In genomic region chr10:103663802-103664201, GRCh38 we compare ENCODE assay signal across 11 cellular contexts.
DNase-seq lines count a peak whose midpoint lies in the region; ATAC-seq, FAIRE-seq and TF ChIP-seq lines count a peak whose summit lies in the region.
"Had no signal": no experiment of that assay in that cellular context is flagged by ENCODE, and none has a peak within 500 bp of the region (broad histone marks: within the 10 kb centered on the region; RNA-seq: fewer than 3 reads in every experiment).

No MANE protein-coding gene starts in this region.

- POLR2A ChIA-PET in HepG2 (lab: Yijun Ruan, JAX) = no interaction called here

- TF ChIP-seq RAD21 in HepG2 (CRISPR knock-in tag; IDR thresholded peaks at IDR 0.05) = no peak

- no TSS peak for BruUV-seq in HepG2 (replicated peaks; lab: Mats Ljungman, UMichigan)

- H4K20me1 ChIP-seq in HepG2 (ENCODE audit: insufficient read depth, low read length) = peaks cover 4% of the 10 kb centered on the region; the same call in 1 of the 2 replicates

- H3K36me3 Mint-ChIP-seq in activated T-cell treated with anti-CD3 and anti-CD28 coated beads, Interleukin-2, amount 50 U/mL, for 24 hours (ENCODE audit: low read depth) = peaks cover 3% of the 10 kb centered on the region

- DNase-seq in NCI-H1694 (lab: John Stamatoyannopoulos, UW) (peak; percentile 83), body of pancreas (peak in 3 of 4 donors; percentile 54 to 68 (median 65)), HepG2 (ENCODE audit: low spot score) (no peak), T-helper 9 cell (no peak)
- DNase-seq in effector CD8-positive, alpha-beta T cell (lab: John Stamatoyannopoulos, UW) = no peak
- DNase-seq in activated T-cell treated with anti-CD3 and anti-CD28 coated beads, Interleukin-2, amount 50 U/mL, for 24 hours = no peak
- no peak for DNase-seq in stimulated activated CD4-positive, alpha-beta T cell treated with anti-CD3 and anti-CD28 coated beads, Interleukin-15, amount 100 ng/mL, for 24 hours
- DNase-seq: islet precursor cell had no signal

- H3K9ac ChIP-seq in HepG2 (ENCODE audit: insufficient read depth, low read depth, low read length) = no peak overlapping the region
- H3K9ac ChIP-seq in stomach smooth muscle (ENCODE audit: low read length in 2 of 2) = peak overlapping the region; percentile 19 to 64

- H3K27me3 ChIP-seq in body of pancreas = no peaks in the 10 kb centered on the region
- H3K27me3 ChIP-seq in HepG2 (ENCODE audit: control insufficient read depth in 1 of 2, insufficient read depth in 2 of 2, low read length in 2 of 2) = no peaks in the 10 kb centered on the region
- no peaks in the 10 kb centered on the region for H3K27me3 ChIP-seq in stomach smooth muscle (ENCODE audit: control insufficient read depth in 1 of 2, insufficient read depth in 2 of 2, low read length in 2 of 2)

- H3K27ac ChIP-seq in body of pancreas (peak overlapping the region in 3 of 4 donors; percentile 46 to 66 (median 57)), HepG2 (ENCODE audit: extremely low read length, insufficient read depth, low read length) (no peak overlapping the region), stomach smooth muscle (ENCODE audit: low read length) (peak overlapping the region; percentile 74)

- intact Hi-C loops in body of pancreas (cut with DNase I) = no loop called here
- intact Hi-C loops in HepG2 (cut with micrococcal nuclease; ENCODE audit: unreplicated experiment) = no loop called here

- CTCF ChIA-PET in HepG2 (lab: Yijun Ruan, JAX; ENCODE audit: low intra/inter-chr PET ratio, low total read pairs) = no interaction called here

- no peak overlapping the region for H3K4me3 ChIP-seq in body of pancreas
- H3K4me3 ChIP-seq in HepG2 (replicated peaks in 1 of 3; ENCODE audit: insufficient read depth in 1 of 3, low read depth in 2 of 3, low read length in 3 of 3) = no peak overlapping the region
- peak overlapping the region; percentile 7 to 40 for H3K4me3 ChIP-seq in stomach smooth muscle (ENCODE audit: low read length in 2 of 2)
- H3K4me3 ChIP-seq: HAP-1 had no signal

- H3K4me3 Mint-ChIP-seq in activated T-cell treated with anti-CD3 and anti-CD28 coated beads, Interleukin-2, amount 50 U/mL, for 24 hours = no peak overlapping the region

- no peak overlapping the region for H3K4me2 ChIP-seq in HepG2 (ENCODE audit: low read depth, low read length)

- TF ChIP-seq POLR2A in body of pancreas (IDR thresholded peaks at IDR 0.05) = peak in 1 of 3 donors; percentile 13
- no peak for TF ChIP-seq POLR2A in HepG2 (IDR thresholded peaks at IDR 0.05; ENCODE audit: insufficient read depth in 1 of 2, low read depth in 2 of 2, low read length in 2 of 2)

- peaks cover 20% of the 10 kb centered on the region for H3K79me2 ChIP-seq in HepG2 (ENCODE audit: insufficient read depth, low read length)

- no peak overlapping the region for H3K27ac Mint-ChIP-seq in activated T-cell treated with anti-CD3 and anti-CD28 coated beads, Interleukin-2, amount 50 U/mL, for 24 hours
- H3K27ac Mint-ChIP-seq: activated T-helper 2 cell treated with anti-CD3 and anti-CD28 coated beads, Interferon-gamma antibody, Interleukin-2, Interleukin-4, amounts not matched to agents 10 μg/mL and 5 μg/mL and 100 μg/mL, durations not matched to agents 14 hours and 24 hours and 36 hours had no signal

- 54 to 69% methylated on average over 3 to 13 of the region's 13 CpGs for WGBS in body of pancreas, 2 donors
- 81% methylated on average over 5 of the region's 13 CpGs for WGBS in HepG2 (ENCODE audit: low lambda C conversion rate)

- H3K4me1 ChIP-seq in body of pancreas (peaks cover 13% of the 10 kb centered on the region), HepG2 (ENCODE audit: insufficient read depth, low read length) (peaks cover 48% of the 10 kb centered on the region), stomach smooth muscle (ENCODE audit: control insufficient read depth, insufficient read depth, low read length) (peaks cover 69% of the 10 kb centered on the region)
- H3K4me1 ChIP-seq: HAP-1 had no signal

- H3K9me3 ChIP-seq in body of pancreas = no peaks in the 10 kb centered on the region
- no peaks in the 10 kb centered on the region for H3K9me3 ChIP-seq in HepG2 (ENCODE audit: low read length)
- no peaks in the 10 kb centered on the region for H3K9me3 ChIP-seq in stomach smooth muscle (ENCODE audit: control insufficient read depth in 2 of 2, low read length in 2 of 2)
- H3K9me3 ChIP-seq: HAP-1 had no signal

- H3K9me3 Mint-ChIP-seq in activated T-cell treated with anti-CD3 and anti-CD28 coated beads, Interleukin-2, amount 50 U/mL, for 24 hours = no peaks in the 10 kb centered on the region
- H3K9me3 Mint-ChIP-seq: activated T-helper 2 cell treated with anti-CD3 and anti-CD28 coated beads, Interferon-gamma antibody, Interleukin-2, Interleukin-4, amounts not matched to agents 10 μg/mL and 5 μg/mL and 100 μg/mL, durations not matched to agents 14 hours and 24 hours and 36 hours had no signal

- no peak overlapping the region for H2AFZ ChIP-seq in HepG2 (ENCODE audit: low read length)

- no peaks in the 10 kb centered on the region for H3K36me3 ChIP-seq in body of pancreas (replicated peaks in 1 of 2; ENCODE audit: insufficient read depth in 1 of 2, low read depth in 2 of 2)
- peaks cover 5 to 24% of the 10 kb centered on the region in 2 experiments; a peak in 4 of 5 replicates for H3K36me3 ChIP-seq in HepG2 (replicated peaks in 1 of 2; ENCODE audit: control insufficient read depth in 1 of 2, insufficient read depth in 2 of 2, low read length in 2 of 2)
- H3K36me3 ChIP-seq in stomach smooth muscle (ENCODE audit: control insufficient read depth in 2 of 2, insufficient read depth in 2 of 2, low read length in 2 of 2) = peaks cover 3 to 4% of the 10 kb centered on the region in 2 donors
- H3K36me3 ChIP-seq: HAP-1 had no signal

- TF ChIP-seq EP300 in HepG2 (IDR thresholded peaks at IDR 0.05; ENCODE audit: low read depth in 2 of 2, low read length in 2 of 2) = no peak
- no peak for TF ChIP-seq EP300 in HepG2 (CRISPR knock-in tag; IDR thresholded peaks at IDR 0.05; ENCODE audit: borderline replicate concordance)

- ATAC-seq in body of pancreas = peak; percentile 51
- ATAC-seq in HepG2 = no peak

- FAIRE-seq in HepG2 (lab: Jason Lieb, UNC) = no peak

- no peak for TF ChIP-seq CTCF in body of pancreas (IDR thresholded peaks at IDR 0.05)
- no peak for TF ChIP-seq CTCF in HepG2 (CRISPR knock-in tag; IDR thresholded peaks at IDR 0.05)

- peaks cover 28% of the 10 kb centered on the region for H3K4me1 Mint-ChIP-seq in activated T-cell treated with anti-CD3 and anti-CD28 coated beads, Interleukin-2, amount 50 U/mL, for 24 hours (ENCODE audit: low read depth)

- in situ Hi-C loops in HepG2 (cut with HindIII; ENCODE audit: extremely low pct_ligation_motif_present, low pct_unique_long_range_greater_than_20kb) = no loop called here

- no peaks in the 10 kb centered on the region for H3K27me3 Mint-ChIP-seq in activated T-cell treated with anti-CD3 and anti-CD28 coated beads, Interleukin-2, amount 50 U/mL, for 24 hours

TF ChIP-seq in HepG2, 621 proteins besides CTCF, POLR2A, EP300 and RAD21 (continues in another document):
- no peak for TF ChIP-seq ZSCAN20 (CRISPR knock-in tag; IDR thresholded peaks at IDR 0.05; ENCODE audit: borderline replicate concordance)
- no peak for TF ChIP-seq ZHX1 (CRISPR knock-in tag; IDR thresholded peaks at IDR 0.05; ENCODE audit: low read depth)
- no peak for TF ChIP-seq ZNF234 (CRISPR knock-in tag; conservative IDR thresholded peaks at IDR 0.05)
- no peak for TF ChIP-seq PBX2 (CRISPR knock-in tag; IDR thresholded peaks at IDR 0.05)
- no peak for TF ChIP-seq STAG1 (CRISPR knock-in tag; IDR thresholded peaks at IDR 0.05)
- TF ChIP-seq, protein P1, sequence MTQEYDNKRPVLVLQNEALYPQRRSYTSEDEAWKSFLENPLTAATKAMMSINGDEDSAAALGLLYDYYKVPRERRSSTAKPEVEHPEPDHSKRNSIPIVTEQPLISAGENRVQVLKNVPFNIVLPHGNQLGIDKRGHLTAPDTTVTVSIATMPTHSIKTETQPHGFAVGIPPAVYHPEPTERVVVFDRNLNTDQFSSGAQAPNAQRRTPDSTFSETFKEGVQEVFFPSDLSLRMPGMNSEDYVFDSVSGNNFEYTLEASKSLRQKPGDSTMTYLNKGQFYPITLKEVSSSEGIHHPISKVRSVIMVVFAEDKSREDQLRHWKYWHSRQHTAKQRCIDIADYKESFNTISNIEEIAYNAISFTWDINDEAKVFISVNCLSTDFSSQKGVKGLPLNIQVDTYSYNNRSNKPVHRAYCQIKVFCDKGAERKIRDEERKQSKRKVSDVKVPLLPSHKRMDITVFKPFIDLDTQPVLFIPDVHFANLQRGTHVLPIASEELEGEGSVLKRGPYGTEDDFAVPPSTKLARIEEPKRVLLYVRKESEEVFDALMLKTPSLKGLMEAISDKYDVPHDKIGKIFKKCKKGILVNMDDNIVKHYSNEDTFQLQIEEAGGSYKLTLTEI (CRISPR knock-in tag; conservative IDR thresholded peaks at IDR 0.05) = no peak
- TF ChIP-seq ESRRA (CRISPR knock-in tag; IDR thresholded peaks at IDR 0.05; ENCODE audit: low read depth) = no peak

Comparison
In these comparisons a context has a peak if more than half of its experiments do, and no peak if none do; other contexts are left out.
1. DNase-seq: peak in NCI-H1694 (single experiment) and body of pancreas (3 of 4); none in HepG2 (single experiment), effector CD8-positive, alpha-beta T cell (single experiment), activated T-cell treated with anti-CD3 and anti-CD28 coated beads, Interleukin-2, amount 50 U/mL, for 24 hours (single experiment), T-helper 9 cell (single experiment) and stimulated activated CD4-positive, alpha-beta T cell treated with anti-CD3 and anti-CD28 coated beads, Interleukin-15, amount 100 ng/mL, for 24 hours (single experiment).
2. H3K4me3 ChIP-seq: peak in stomach smooth muscle (2 of 2); none in body of pancreas (0 of 2) and HepG2 (0 of 3).